In the genomic region with DNA sequence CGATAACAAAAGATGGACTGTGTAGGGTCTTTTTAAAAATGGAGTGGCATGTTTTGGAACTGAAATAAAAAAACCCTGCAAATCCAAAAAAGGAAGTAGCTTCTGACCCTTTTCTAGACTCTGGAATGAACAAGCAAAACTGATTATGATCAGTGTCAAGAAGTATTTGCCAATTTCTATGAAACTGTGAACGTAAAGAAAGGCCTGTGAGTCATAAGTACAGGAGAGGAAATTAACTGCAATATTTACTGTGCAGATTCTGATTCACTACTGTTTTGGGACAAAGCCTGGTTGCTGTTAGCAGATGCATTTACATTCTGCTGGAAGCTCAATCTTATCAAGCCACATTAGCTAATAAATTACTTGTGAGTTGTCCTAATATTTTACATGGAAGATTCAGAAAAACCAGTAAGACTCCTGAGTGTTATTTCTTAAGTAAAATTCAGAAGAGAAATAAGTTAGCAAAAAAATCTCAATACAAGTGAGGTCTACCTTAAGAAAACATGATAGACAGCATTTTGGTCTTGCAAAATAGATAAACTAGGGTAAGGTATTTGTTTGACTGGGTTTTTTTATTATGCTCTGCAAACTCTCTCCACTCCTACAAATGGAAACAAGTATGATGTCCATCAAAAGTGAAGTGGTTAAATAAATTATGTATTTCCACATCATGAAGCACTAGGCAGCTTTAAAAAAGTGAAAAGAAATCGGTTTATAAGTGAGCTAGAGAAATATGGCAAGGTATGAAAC, we compare ENCODE assay signal across 1 cellular context.
TF ChIP-seq lines count a peak whose summit lies in the region.

No MANE protein-coding gene starts in this region.

TF ChIP-seq in GM23338, 12 proteins besides CTCF, POLR2A, EP300 and RAD21 (continued from another document):
- TF ChIP-seq, protein P1, sequence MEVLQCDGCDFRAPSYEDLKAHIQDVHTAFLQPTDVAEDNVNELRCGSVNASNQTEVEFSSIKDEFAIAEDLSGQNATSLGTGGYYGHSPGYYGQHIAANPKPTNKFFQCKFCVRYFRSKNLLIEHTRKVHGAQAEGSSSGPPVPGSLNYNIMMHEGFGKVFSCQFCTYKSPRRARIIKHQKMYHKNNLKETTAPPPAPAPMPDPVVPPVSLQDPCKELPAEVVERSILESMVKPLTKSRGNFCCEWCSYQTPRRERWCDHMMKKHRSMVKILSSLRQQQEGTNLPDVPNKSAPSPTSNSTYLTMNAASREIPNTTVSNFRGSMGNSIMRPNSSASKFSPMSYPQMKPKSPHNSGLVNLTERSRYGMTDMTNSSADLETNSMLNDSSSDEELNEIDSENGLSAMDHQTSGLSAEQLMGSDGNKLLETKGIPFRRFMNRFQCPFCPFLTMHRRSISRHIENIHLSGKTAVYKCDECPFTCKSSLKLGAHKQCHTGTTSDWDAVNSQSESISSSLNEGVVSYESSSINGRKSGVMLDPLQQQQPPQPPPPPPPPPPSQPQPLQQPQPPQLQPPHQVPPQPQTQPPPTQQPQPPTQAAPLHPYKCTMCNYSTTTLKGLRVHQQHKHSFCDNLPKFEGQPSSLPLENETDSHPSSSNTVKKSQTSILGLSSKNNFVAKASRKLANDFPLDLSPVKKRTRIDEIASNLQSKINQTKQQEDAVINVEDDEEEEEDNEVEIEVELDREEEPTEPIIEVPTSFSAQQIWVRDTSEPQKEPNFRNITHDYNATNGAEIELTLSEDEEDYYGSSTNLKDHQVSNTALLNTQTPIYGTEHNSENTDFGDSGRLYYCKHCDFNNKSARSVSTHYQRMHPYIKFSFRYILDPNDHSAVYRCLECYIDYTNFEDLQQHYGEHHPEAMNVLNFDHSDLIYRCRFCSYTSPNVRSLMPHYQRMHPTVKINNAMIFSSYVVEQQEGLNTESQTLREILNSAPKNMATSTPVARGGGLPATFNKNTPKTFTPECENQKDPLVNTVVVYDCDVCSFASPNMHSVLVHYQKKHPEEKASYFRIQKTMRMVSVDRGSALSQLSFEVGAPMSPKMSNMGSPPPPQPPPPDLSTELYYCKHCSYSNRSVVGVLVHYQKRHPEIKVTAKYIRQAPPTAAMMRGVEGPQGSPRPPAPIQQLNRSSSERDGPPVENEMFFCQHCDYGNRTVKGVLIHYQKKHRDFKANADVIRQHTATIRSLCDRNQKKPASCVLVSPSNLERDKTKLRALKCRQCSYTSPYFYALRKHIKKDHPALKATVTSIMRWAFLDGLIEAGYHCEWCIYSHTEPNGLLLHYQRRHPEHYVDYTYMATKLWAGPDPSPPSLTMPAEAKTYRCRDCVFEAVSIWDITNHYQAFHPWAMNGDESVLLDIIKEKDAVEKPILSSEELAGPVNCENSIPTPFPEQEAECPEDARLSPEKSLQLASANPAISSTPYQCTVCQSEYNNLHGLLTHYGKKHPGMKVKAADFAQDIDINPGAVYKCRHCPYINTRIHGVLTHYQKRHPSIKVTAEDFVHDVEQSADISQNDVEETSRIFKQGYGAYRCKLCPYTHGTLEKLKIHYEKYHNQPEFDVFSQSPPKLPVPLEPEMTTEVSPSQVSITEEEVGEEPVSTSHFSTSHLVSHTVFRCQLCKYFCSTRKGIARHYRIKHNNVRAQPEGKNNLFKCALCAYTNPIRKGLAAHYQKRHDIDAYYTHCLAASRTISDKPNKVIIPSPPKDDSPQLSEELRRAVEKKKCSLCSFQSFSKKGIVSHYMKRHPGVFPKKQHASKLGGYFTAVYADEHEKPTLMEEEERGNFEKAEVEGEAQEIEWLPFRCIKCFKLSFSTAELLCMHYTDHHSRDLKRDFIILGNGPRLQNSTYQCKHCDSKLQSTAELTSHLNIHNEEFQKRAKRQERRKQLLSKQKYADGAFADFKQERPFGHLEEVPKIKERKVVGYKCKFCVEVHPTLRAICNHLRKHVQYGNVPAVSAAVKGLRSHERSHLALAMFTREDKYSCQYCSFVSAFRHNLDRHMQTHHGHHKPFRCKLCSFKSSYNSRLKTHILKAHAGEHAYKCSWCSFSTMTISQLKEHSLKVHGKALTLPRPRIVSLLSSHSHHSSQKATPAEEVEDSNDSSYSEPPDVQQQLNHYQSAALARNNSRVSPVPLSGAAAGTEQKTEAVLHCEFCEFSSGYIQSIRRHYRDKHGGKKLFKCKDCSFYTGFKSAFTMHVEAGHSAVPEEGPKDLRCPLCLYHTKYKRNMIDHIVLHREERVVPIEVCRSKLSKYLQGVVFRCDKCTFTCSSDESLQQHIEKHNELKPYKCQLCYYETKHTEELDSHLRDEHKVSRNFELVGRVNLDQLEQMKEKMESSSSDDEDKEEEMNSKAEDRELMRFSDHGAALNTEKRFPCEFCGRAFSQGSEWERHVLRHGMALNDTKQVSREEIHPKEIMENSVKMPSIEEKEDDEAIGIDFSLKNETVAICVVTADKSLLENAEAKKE (CRISPR knock-in tag; IDR thresholded peaks at IDR 0.05), result no peak
- no peak for TF ChIP-seq STAT1 (IDR thresholded peaks at IDR 0.05; ENCODE audit: unreplicated experiment)
- TF ChIP-seq CREB1 (CRISPR knock-in tag; IDR thresholded peaks at IDR 0.05; ENCODE audit: low read depth), result no peak
- no peak for TF ChIP-seq JUNB (IDR thresholded peaks at IDR 0.05; ENCODE audit: unreplicated experiment)
- no peak for TF ChIP-seq ZNF114 (CRISPR knock-in tag; IDR thresholded peaks at IDR 0.05)
- no peak for TF ChIP-seq NANOG (IDR thresholded peaks at IDR 0.05; ENCODE audit: borderline replicate concordance)
